In genomic region chr6:37432916-37433656, GRCh38 we compare ENCODE assay signal across 8 cellular contexts. TPM values are rescaled to one million over a fixed set of nuclear protein-coding genes. Genes with fewer than 3 reads are reported as not detected.
DNase-seq lines count a peak whose midpoint lies in the region; FAIRE-seq and TF ChIP-seq lines count a peak whose summit lies in the region.

TSS of gene CMTR1 (plus strand) at chr6:37433221. CDS start at chr6:37435630, 2,409 bp downstream.

- H3K4me1 ChIP-seq in MM.1S (ENCODE audit: low read length) = peaks cover 9% of the 10 kb centered on the region
- peaks cover 1 to 41% (median 28%) of the 10 kb centered on the region in 4 donors for H3K4me1 ChIP-seq in stomach

- TF ChIP-seq RAD21 in neural cell (conservative IDR thresholded peaks at IDR 0.05) = peak; percentile 48

- DNase-seq in HCEC 1CT (peak; percentile 91), MM.1S (peak; percentile 96), SIG-M5 treated with dmso at 0.1 percent for 504 hours (lab: John Stamatoyannopoulos, UW; ENCODE audit: unreplicated experiment) (peak; percentile 82), activated gamma-delta T cell treated with Interleukin-2 at 50 U/mL for 16 hours (peak; percentile 94), fibroblast of villous mesenchyme (ENCODE audit: low read depth) (peak; percentile 93), stomach (peak; percentile 96)

- H3K9me2 ChIP-seq in MM.1S (replicated peaks; ENCODE audit: insufficient read depth, low read length) = no peaks in the 10 kb centered on the region
- H3K9me2 ChIP-seq in neural cell (ENCODE audit: insufficient read depth, low read length) = no peaks in the 10 kb centered on the region

- H3F3A ChIP-seq in MM.1S (ENCODE audit: insufficient read depth, low read length) (peaks cover 17% of the 10 kb centered on the region), neural cell (ENCODE audit: insufficient read depth, low read length, poor library complexity, severe bottlenecking) (no peaks in the 10 kb centered on the region)

- TF ChIP-seq POLR2A in stomach (IDR thresholded peaks at IDR 0.05) = peak in 1 of 4 donors; percentile 50

- 0 out of 2 replicates have a peak, but pooled peaks cover 3% of the 10 kb centered on the region for H3K36me3 ChIP-seq in MM.1S (replicated peaks; ENCODE audit: insufficient read depth, low read length)
- H3K36me3 ChIP-seq in neural cell (ENCODE audit: insufficient read depth, low read length) = peaks cover 7% of the 10 kb centered on the region
- peaks cover 6 to 28% (median 28%) of the 10 kb centered on the region in 4 donors for H3K36me3 ChIP-seq in stomach

- intact Hi-C loops in stomach (cut with DNase I; ENCODE audit: low total_unique reads) = no loop called here

- H3K9ac ChIP-seq in MM.1S (ENCODE audit: low read length) (peak within 1 kb of the TSS; percentile 93), neural cell (ENCODE audit: low read length) (peak within 1 kb of the TSS; percentile 91)

- TF ChIP-seq CTCF in MM.1S (IDR thresholded peaks at IDR 0.05; ENCODE audit: low read length) (no peak), fibroblast of villous mesenchyme (IDR thresholded peaks at IDR 0.05; ENCODE audit: insufficient read depth, low read depth, low read length) (no peak), neural cell (IDR thresholded peaks at IDR 0.05; ENCODE audit: poor library complexity, severe bottlenecking) (no peak), stomach (IDR thresholded peaks at IDR 0.05) (peak in 1 of 7 experiments; percentile 5)

- H2AFZ ChIP-seq in MM.1S (ENCODE audit: low read length) (peak within 1 kb of the TSS; percentile 78), neural cell (ENCODE audit: low read depth, low read length) (peak within 1 kb of the TSS; percentile 96)

- H3K27ac ChIP-seq in MM.1S (ENCODE audit: low read length) = peak within 1 kb of the TSS; percentile 91
- peak within 1 kb of the TSS; percentile 74 for H3K27ac ChIP-seq in neural cell (ENCODE audit: low read length)
- H3K27ac ChIP-seq in stomach = peak within 1 kb of the TSS; percentile 92 to 95 (median 94)

- peak; percentile 71 for FAIRE-seq in G401.6 (lab: Jason Lieb, UNC)

- H3K4me3 ChIP-seq in MM.1S (ENCODE audit: low read length) (peak within 1 kb of the TSS; percentile 96), fibroblast of villous mesenchyme (ENCODE audit: low read depth, low read length) (peak within 1 kb of the TSS; percentile 94), neural cell (ENCODE audit: low read length) (peak within 1 kb of the TSS; percentile 88), stomach (peak within 1 kb of the TSS; percentile 84 to 91 (median 86))

- H3K27me3 ChIP-seq in MM.1S (replicated peaks; ENCODE audit: insufficient read depth, low read length) (no peaks in the 10 kb centered on the region), neural cell (ENCODE audit: insufficient read depth, low read depth, low read length) (no peaks in the 10 kb centered on the region), stomach (no peaks in the 10 kb centered on the region)

- no peaks in the 10 kb centered on the region for H3K9me3 ChIP-seq in MM.1S (replicated peaks; ENCODE audit: insufficient read depth, low read length)
- no peaks in the 10 kb centered on the region for H3K9me3 ChIP-seq in neural cell (ENCODE audit: low read length)
- no peaks in the 10 kb centered on the region for H3K9me3 ChIP-seq in stomach

- TF ChIP-seq EP300 in neural cell (conservative IDR thresholded peaks at IDR 0.05; ENCODE audit: poor library complexity, severe bottlenecking) (peak; percentile 61), stomach (IDR thresholded peaks at IDR 0.05) (no peak)

- H3K4me2 ChIP-seq in MM.1S (ENCODE audit: low read depth, low read length) (peak within 1 kb of the TSS; percentile 98), neural cell (ENCODE audit: low read length) (peak within 1 kb of the TSS; percentile 91)

- WGBS in stomach, 5 donors = 0 to 1% (median 0%) methylated on average over 41 to 61 of the region's 61 CpGs

- H4K20me1 ChIP-seq in MM.1S (ENCODE audit: insufficient read depth, low read length) (no peaks in the 10 kb centered on the region), neural cell (ENCODE audit: insufficient read depth) (no peaks in the 10 kb centered on the region)

- H3K79me2 ChIP-seq in MM.1S (ENCODE audit: low read length) (peaks cover 43% of the 10 kb centered on the region), neural cell (replicated peaks; ENCODE audit: insufficient read depth, low read length) (peaks cover 18% of the 10 kb centered on the region)

TF ChIP-seq in neural cell, 6 proteins besides CTCF, POLR2A, EP300 and RAD21:
- peak; percentile 85 for TF ChIP-seq MXI1 (conservative IDR thresholded peaks at IDR 0.05; ENCODE audit: poor library complexity, severe bottlenecking)
- peak; percentile 74 for TF ChIP-seq REST (IDR thresholded peaks at IDR 0.05; ENCODE audit: borderline replicate concordance)
- TF ChIP-seq TAF1 (IDR thresholded peaks at IDR 0.05; ENCODE audit: low read depth) = peak; percentile 84
- no peak for TF ChIP-seq EZH2 (IDR thresholded peaks at IDR 0.05; ENCODE audit: borderline replicate concordance, insufficient read depth, low read length, poor library complexity, severe bottlenecking)
- peak; percentile 95 for TF ChIP-seq POLR2AphosphoS5 (IDR thresholded peaks at IDR 0.05)
- TF ChIP-seq SMC3 (conservative IDR thresholded peaks at IDR 0.05; ENCODE audit: poor library complexity) = peak; percentile 54

RNA-seq across cellular contexts. Expression of gene CMTR1, which starts in this region (rescaled TPM):
- total RNA-seq in fibroblast of villous mesenchyme (39.0 and 49.7 TPM in 2 replicates), stomach (100 to 1,000 TPM in 1 of 5 donors, 10 to 100 TPM in 4; 23.6 to 145 (median 26.4) TPM)
- polyA plus RNA-seq in neural cell (64.1 and 65.0 TPM in 2 replicates), stomach (10 to 100 TPM in 1 of 3 donors, 1 to 10 TPM in 2; 6.3 to 14.1 (median 6.6) TPM)
- polyA minus RNA-seq in neural cell = 52.1 and 58.6 TPM in 2 replicates

Comparison
In these comparisons a context has a peak if more than half of its experiments do, and no peak if none do; other contexts are left out.
1. Peak in every context shown above with its lines: DNase-seq, H3K4me3 ChIP-seq and H3K27ac ChIP-seq.